Comparison of ENCODE assay signal across 9 cellular contexts in the genomic region with DNA sequence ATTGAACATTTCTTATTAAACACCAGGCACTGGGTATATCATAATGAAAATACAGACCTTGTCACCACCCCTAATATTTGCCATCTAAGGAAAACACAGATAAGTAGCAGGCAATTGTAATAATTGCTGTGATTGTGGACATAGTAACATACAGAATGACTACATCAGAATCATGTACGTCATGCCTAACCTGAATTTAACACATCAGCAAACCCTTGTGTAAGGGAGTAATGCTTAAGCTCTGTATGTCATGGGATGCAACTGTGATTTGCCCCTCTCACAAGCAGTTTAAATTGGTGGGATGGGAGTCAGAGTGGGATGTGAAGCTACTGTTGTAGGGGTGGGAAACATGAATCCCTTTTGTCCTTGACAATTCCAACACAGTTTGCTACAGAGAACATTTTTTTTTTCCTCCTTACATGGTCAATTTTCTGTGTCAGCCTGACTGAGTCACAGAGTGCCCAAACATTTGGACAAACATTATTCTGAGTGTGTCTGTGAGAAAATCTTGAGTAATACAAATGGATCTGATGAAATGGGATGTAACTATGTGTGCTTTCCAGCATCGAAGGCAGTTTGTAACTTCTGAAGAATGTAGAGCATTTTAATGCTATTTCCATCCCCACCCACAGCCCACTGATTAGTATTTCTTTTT.
A peak's percentile ranks its signal among the peaks of the same experiment; 100 is the strongest.
DNase-seq lines count a peak whose midpoint lies in the region; ATAC-seq and TF ChIP-seq lines count a peak whose summit lies in the region.
"Had no signal": no experiment of that assay in that cellular context is flagged by ENCODE, and none has a peak within 500 bp of the region (broad histone marks: within the 10 kb centered on the region; RNA-seq: fewer than 3 reads in every experiment).

No MANE protein-coding gene starts in this region.

- no peaks in the 10 kb centered on the region for H3K4me1 Mint-ChIP-seq in stimulated activated effector memory CD8-positive, alpha-beta T cell treated with anti-CD3 and anti-CD28 coated beads, Interleukin-12 subunit alpha, Interleukin-12 subunit beta, amount 100 ng/mL, for 72 hours

- no peak overlapping the region for H3K56ac ChIP-seq in mesendoderm (ENCODE audit: low read length)

- TF ChIP-seq CTCF in AG10803 (conservative IDR thresholded peaks at IDR 0.05; ENCODE audit: low read length) = no peak
- no peak for TF ChIP-seq CTCF in mammary epithelial cell (conservative IDR thresholded peaks at IDR 0.05 in 1 of 2, IDR thresholded peaks at IDR 0.05 in 1 of 2; ENCODE audit: extremely low read depth in 1 of 2, insufficient read depth in 1 of 2, low read depth in 1 of 2, low read length in 2 of 2)
- no peak for TF ChIP-seq CTCF in stomach (IDR thresholded peaks at IDR 0.05)

- in situ Hi-C loops in mammary epithelial cell (cut with MboI; ENCODE audit: low sequenced_read_pairs in 2 of 2) = no loop called here

- no peak for TF ChIP-seq POLR2A in stomach (IDR thresholded peaks at IDR 0.05)

- no peak overlapping the region for H2BK5ac ChIP-seq in mesendoderm (ENCODE audit: low read length)

- TF ChIP-seq EP300 in stomach (IDR thresholded peaks at IDR 0.05) = no peak

- H3K4me1 ChIP-seq in mammary epithelial cell (ENCODE audit: insufficient read depth, low read length) (no peaks in the 10 kb centered on the region), mesendoderm (ENCODE audit: control insufficient read depth, low read depth, low read length) (peaks cover 2% of the 10 kb centered on the region), stomach (no peaks in the 10 kb centered on the region)

- H3K79me2 ChIP-seq in mammary epithelial cell (ENCODE audit: insufficient read depth, low read length) = no peaks in the 10 kb centered on the region
- H3K79me2 ChIP-seq in mesendoderm (ENCODE audit: control insufficient read depth, insufficient read depth, low read length) = no peaks in the 10 kb centered on the region

- no peak overlapping the region for H2AK5ac ChIP-seq in mesendoderm (ENCODE audit: low read length)

- DNase-seq in AG10803 (ENCODE audit: low read depth) (peak; percentile 98), M059J (ENCODE audit: low read depth) (peak; percentile 94), mammary epithelial cell (peak; percentile 82), mesendoderm (peak; percentile 78), stomach (no peak), OCI-M2 (lab: John Stamatoyannopoulos, UW; ENCODE audit: unreplicated experiment) (no peak)
- DNase-seq in stimulated activated effector memory CD8-positive, alpha-beta T cell treated with anti-CD3 and anti-CD28 coated beads, Interleukin-12 subunit alpha, Interleukin-12 subunit beta, amount 100 ng/mL, for 72 hours (ENCODE audit: low spot score in 2 of 2) = no peak
- DNase-seq: activated T-cell treated with anti-CD3 and anti-CD28 coated beads, Interleukin-2, amount 50 U/mL, for 4 hours had no signal

- H3K4me3 Mint-ChIP-seq in stimulated activated effector memory CD8-positive, alpha-beta T cell treated with anti-CD3 and anti-CD28 coated beads, Interleukin-12 subunit alpha, Interleukin-12 subunit beta, amount 100 ng/mL, for 72 hours = no peak overlapping the region
- H3K4me3 Mint-ChIP-seq: activated T-cell treated with anti-CD3 and anti-CD28 coated beads, Interleukin-2, amount 50 U/mL, for 4 hours had no signal

- H3K27ac Mint-ChIP-seq in stimulated activated effector memory CD8-positive, alpha-beta T cell treated with anti-CD3 and anti-CD28 coated beads, Interleukin-12 subunit alpha, Interleukin-12 subunit beta, amount 100 ng/mL, for 72 hours = no peak overlapping the region

- H3K9me3 Mint-ChIP-seq in stimulated activated effector memory CD8-positive, alpha-beta T cell treated with anti-CD3 and anti-CD28 coated beads, Interleukin-12 subunit alpha, Interleukin-12 subunit beta, amount 100 ng/mL, for 72 hours = peaks cover 8% of the 10 kb centered on the region

- no TSS peak for BruUV-seq in mammary epithelial cell (replicated peaks; lab: Mats Ljungman, UMichigan)

- H3K4ac ChIP-seq in mesendoderm (ENCODE audit: low read depth, low read length) = no peak overlapping the region

- H3K79me1 ChIP-seq in mesendoderm (ENCODE audit: low read length) = no peaks in the 10 kb centered on the region

- no peak overlapping the region for H2BK15ac ChIP-seq in mesendoderm (replicated peaks; ENCODE audit: low read depth)

- H4K20me1 ChIP-seq in mammary epithelial cell (ENCODE audit: insufficient read depth, low read length) = no peaks in the 10 kb centered on the region

- no peak overlapping the region for H4K5ac ChIP-seq in mesendoderm (ENCODE audit: low read length)

- H3K27ac ChIP-seq in mammary epithelial cell (ENCODE audit: insufficient read depth, low read depth, low read length) = peak overlapping the region; percentile 1
- no peak overlapping the region for H3K27ac ChIP-seq in mesendoderm (ENCODE audit: low read depth, low read length)
- peak overlapping the region in 2 of 5 donors; percentile 25 to 72 for H3K27ac ChIP-seq in stomach

- no peak overlapping the region for H2AFZ ChIP-seq in mammary epithelial cell (ENCODE audit: low read depth, low read length)

- ATAC-seq in HG03469 (IDR thresholded peaks at IDR 0.05; ENCODE audit: unreplicated experiment) = no peak
- ATAC-seq in stimulated activated effector memory CD8-positive, alpha-beta T cell treated with anti-CD3 and anti-CD28 coated beads, Interleukin-12 subunit alpha, Interleukin-12 subunit beta, amount 100 ng/mL, for 72 hours = no peak
- ATAC-seq: activated T-cell treated with anti-CD3 and anti-CD28 coated beads, Interleukin-2, amount 50 U/mL, for 4 hours had no signal

- no peaks in the 10 kb centered on the region for H3K27me3 ChIP-seq in mammary epithelial cell (ENCODE audit: insufficient read depth, low read length)
- H3K27me3 ChIP-seq in mesendoderm (ENCODE audit: insufficient read depth, low read length, poor library complexity) = no peaks in the 10 kb centered on the region
- no peaks in the 10 kb centered on the region for H3K27me3 ChIP-seq in stomach

- H3K4me2 ChIP-seq in mammary epithelial cell (ENCODE audit: insufficient read depth, low read depth, low read length) (no peak overlapping the region), mesendoderm (ENCODE audit: low read length) (no peak overlapping the region)

- H3K36me3 ChIP-seq in mammary epithelial cell (ENCODE audit: insufficient read depth, low read length) (no peaks in the 10 kb centered on the region), mesendoderm (ENCODE audit: control insufficient read depth, insufficient read depth, low read length) (no peaks in the 10 kb centered on the region), stomach (no peaks in the 10 kb centered on the region)

- 28% methylated on average over 2 of the region's 2 CpGs for WGBS in mammary epithelial cell (ENCODE audit: low coverage, missing lambda C conversion rate)
- no CpG with 5 or more reads among the region's 2 CpGs for WGBS in mesendoderm (ENCODE audit: extremely low coverage, insufficient coverage, low lambda C conversion rate)
- 33 to 64% (median 48%) methylated on average over 2 of the region's 2 CpGs for WGBS in stomach, 5 donors

- no peak overlapping the region for H3K23ac ChIP-seq in mesendoderm (ENCODE audit: low read length)

- H4K8ac ChIP-seq in mesendoderm (ENCODE audit: low read depth, low read length) = no peak overlapping the region

- H3K36me3 Mint-ChIP-seq in stimulated activated effector memory CD8-positive, alpha-beta T cell treated with anti-CD3 and anti-CD28 coated beads, Interleukin-12 subunit alpha, Interleukin-12 subunit beta, amount 100 ng/mL, for 72 hours = no peaks in the 10 kb centered on the region

- H3K4me3 ChIP-seq in AG10803 (ENCODE audit: low read length) (no peak overlapping the region), mammary epithelial cell (replicated peaks in 1 of 3; ENCODE audit: insufficient read depth in 1 of 3, low read depth in 2 of 3, low read length in 3 of 3) (no peak overlapping the region), mesendoderm (ENCODE audit: low read length) (no peak overlapping the region), stomach (no peak overlapping the region)

- intact Hi-C loops in mammary epithelial cell (cut with micrococcal nuclease) (no loop called here), stomach (cut with DNase I; ENCODE audit: low total_unique reads) (no loop called here)

- H3K9ac ChIP-seq in mammary epithelial cell (ENCODE audit: insufficient read depth, low read length) (no peak overlapping the region), mesendoderm (ENCODE audit: low read length) (no peak overlapping the region)

- CTCF ChIA-PET in mammary epithelial cell (lab: Charles Lee; ENCODE audit: low non-redundant PET) = no interaction called here

- H3K9me3 ChIP-seq in mammary epithelial cell (replicated peaks; ENCODE audit: insufficient read depth, low read length) (no peaks in the 10 kb centered on the region), stomach (peaks cover 0 to 16% (median 4%) of the 10 kb centered on the region in 4 donors)

- no peak overlapping the region for H3K18ac ChIP-seq in mesendoderm (ENCODE audit: low read length)

- dilution Hi-C loops in mammary epithelial cell (cut with HindIII; ENCODE audit: low sequenced_read_pairs) = no loop called here

- H2BK120ac ChIP-seq in mesendoderm (ENCODE audit: low read depth, low read length) = no peak overlapping the region

Comparison
In these comparisons a context has a peak if more than half of its experiments do, and no peak if none do; other contexts are left out.
1. DNase-seq: peak in AG10803 (single experiment), M059J (single experiment), mammary epithelial cell (single experiment) and mesendoderm (single experiment); none in stimulated activated effector memory CD8-positive, alpha-beta T cell treated with anti-CD3 and anti-CD28 coated beads, Interleukin-12 subunit alpha, Interleukin-12 subunit beta, amount 100 ng/mL, for 72 hours (0 of 2), stomach (single experiment) and OCI-M2 (single experiment).